In the genomic region with DNA sequence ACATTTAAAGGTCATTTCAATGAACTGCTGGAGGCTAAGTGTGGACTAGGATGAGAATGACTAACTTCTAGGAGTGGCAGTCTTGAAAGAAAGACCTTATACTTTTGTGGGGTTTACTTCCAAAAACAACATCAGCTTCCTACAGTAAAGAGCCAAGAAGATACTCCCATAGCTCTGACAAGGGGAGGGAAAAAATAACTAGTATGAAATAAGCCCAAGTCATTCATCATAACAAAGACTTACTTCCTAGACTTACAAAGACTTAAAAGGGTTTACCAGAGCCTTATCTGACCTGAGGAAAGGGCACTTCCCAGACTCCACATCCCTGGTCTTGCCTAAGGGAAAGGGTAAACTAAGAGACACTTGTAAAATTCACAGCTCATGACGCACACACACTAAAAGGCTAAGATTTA, we compare ENCODE assay signal across 13 cellular contexts. TPM values are rescaled to one million over a fixed set of nuclear protein-coding genes. Genes with fewer than 3 reads are reported as not detected.
DNase-seq lines count a peak whose midpoint lies in the region; TF ChIP-seq lines count a peak whose summit lies in the region.
"Had no signal": no experiment of that assay in that cellular context is flagged by ENCODE, and none has a peak within 500 bp of the region (broad histone marks: within the 10 kb centered on the region; RNA-seq: fewer than 3 reads in every experiment).

No MANE protein-coding gene starts in this region.

- H3K4me1 ChIP-seq in spleen, result peaks cover 9 to 32% (median 11%) of the 10 kb centered on the region in 6 donors

- H3K9me3 ChIP-seq in spleen, result peaks cover 0 to 10% (median 3%) of the 10 kb centered on the region in 8 donors

- no peak overlapping the region for H3K4me3 Mint-ChIP-seq in nephron progenitor cell
- H3K4me3 Mint-ChIP-seq: activated CD8-positive, alpha-beta T cell treated with anti-CD3 and anti-CD28 coated beads for 36 hours; activated naive CD8-positive, alpha-beta T cell treated with anti-CD3 and anti-CD28 coated beads, Interleukin-2, amount 10 ng/mL, durations not matched to agents 7 days and 5 days had no signal

- peaks cover 82% of the 10 kb centered on the region for H3K9me3 Mint-ChIP-seq in nephron progenitor cell

- H3K4me1 Mint-ChIP-seq in nephron progenitor cell, result peaks cover 4% of the 10 kb centered on the region

- TF ChIP-seq POLR2A in spleen (IDR thresholded peaks at IDR 0.05), result no peak

- H3K4me3 ChIP-seq in AG10803 (ENCODE audit: low read length) (no peak overlapping the region), fibroblast of pulmonary artery (replicated peaks; ENCODE audit: low read depth, low read length) (no peak overlapping the region), spleen (no peak overlapping the region)

- peak overlapping the region; percentile 44 for H3K27ac Mint-ChIP-seq in nephron progenitor cell
- H3K27ac Mint-ChIP-seq: activated CD8-positive, alpha-beta T cell treated with anti-CD3 and anti-CD28 coated beads for 36 hours; activated naive CD8-positive, alpha-beta T cell treated with anti-CD3 and anti-CD28 coated beads, Interleukin-2, amount 10 ng/mL, durations not matched to agents 7 days and 5 days had no signal

- no peaks in the 10 kb centered on the region for H3K27me3 ChIP-seq in spleen (replicated peaks in 1 of 7)

- peaks cover 84% of the 10 kb centered on the region for H3K36me3 Mint-ChIP-seq in nephron progenitor cell (ENCODE audit: low read depth)

- H3K27me3 Mint-ChIP-seq in nephron progenitor cell (ENCODE audit: low read depth, poor library complexity), result no peaks in the 10 kb centered on the region
- H3K27me3 Mint-ChIP-seq: activated CD8-positive, alpha-beta T cell treated with anti-CD3 and anti-CD28 coated beads for 36 hours; activated naive CD8-positive, alpha-beta T cell treated with anti-CD3 and anti-CD28 coated beads, Interleukin-2, amount 10 ng/mL, durations not matched to agents 7 days and 5 days had no signal

- intact Hi-C loops in spleen (cut with DNase I; ENCODE audit: low total_unique reads), result no loop called here

- CTCF ChIA-PET in RWPE1 (lab: Yijun Ruan, JAX), result interaction anchor here (1.2 kb wide), 1 partner anchor 9 kb away, joined by 5 read pairs; no protein-coding TSS in a partner anchor

- DNase-seq in AG10803 (ENCODE audit: low read depth) (peak; percentile 42), RWPE1 (ENCODE audit: low spot score) (peak; percentile 55), fibroblast of pulmonary artery (ENCODE audit: low read depth) (peak; percentile 85), nephron progenitor cell (no peak), spleen (no peak), SKM-1 (lab: John Stamatoyannopoulos, UW; ENCODE audit: unreplicated experiment) (no peak), NCI-H510A (lab: John Stamatoyannopoulos, UW) (no peak), NCI-H187 treated with DMSO at 0.1 percent for 48 hours (lab: John Stamatoyannopoulos, UW) (no peak)
- DNase-seq: activated CD8-positive, alpha-beta T cell treated with anti-CD3 and anti-CD28 coated beads for 36 hours; activated naive CD8-positive, alpha-beta T cell treated with anti-CD3 and anti-CD28 coated beads, Interleukin-2, amount 10 ng/mL, durations not matched to agents 7 days and 5 days; head of caudate nucleus; NCI-H774 had no signal

- H3K27ac ChIP-seq in RWPE1 (no peak overlapping the region), spleen (peak overlapping the region in 1 of 8 donors; percentile 7)
- H3K27ac ChIP-seq: C4-2B had no signal

- TF ChIP-seq CTCF in AG10803 (conservative IDR thresholded peaks at IDR 0.05; ENCODE audit: low read length), result no peak
- no peak for TF ChIP-seq CTCF in RWPE1 (conservative IDR thresholded peaks at IDR 0.05; ENCODE audit: low read depth)
- TF ChIP-seq CTCF in fibroblast of pulmonary artery (IDR thresholded peaks at IDR 0.05; ENCODE audit: low read length, missing control alignments), result no peak
- no peak for TF ChIP-seq CTCF in nephron progenitor cell (IDR thresholded peaks at IDR 0.05)
- no peak for TF ChIP-seq CTCF in spleen (IDR thresholded peaks at IDR 0.05 in 8 of 11, conservative IDR thresholded peaks at IDR 0.05 in 3 of 11)

- POLR2A ChIA-PET in RWPE1 (lab: Yijun Ruan, JAX; ENCODE audit: low non-redundant PET), result interaction anchor here (0.5 kb wide), 1 partner anchor 13 kb away, joined by 11 read pairs; no protein-coding TSS in a partner anchor

- H3K36me3 ChIP-seq in spleen, result peaks cover 0 to 19% (median 0%) of the 10 kb centered on the region in 6 donors

- 55 to 89% (median 85%) methylated on average over 1 of the region's 1 CpG for WGBS in spleen, 5 donors

RNA-seq across cellular contexts. Expression of gene ARHGAP12, which starts 31.7 kb away (rescaled TPM):
- 10 to 100 TPM; 28.5 to 69.7 (median 54.2) TPM for total RNA-seq in spleen
- polyA plus RNA-seq in spleen, result 10 to 100 TPM; 20.5 to 38.5 (median 28.5) TPM

Comparison
In these comparisons a context has a peak if more than half of its experiments do, and no peak if none do; other contexts are left out.
1. DNase-seq: peak in AG10803 (single experiment), RWPE1 (single experiment) and fibroblast of pulmonary artery (single experiment); none in nephron progenitor cell (single experiment), spleen (single experiment), SKM-1 (single experiment), NCI-H510A (single experiment) and NCI-H187 treated with DMSO at 0.1 percent for 48 hours (single experiment).